In the genomic region with DNA sequence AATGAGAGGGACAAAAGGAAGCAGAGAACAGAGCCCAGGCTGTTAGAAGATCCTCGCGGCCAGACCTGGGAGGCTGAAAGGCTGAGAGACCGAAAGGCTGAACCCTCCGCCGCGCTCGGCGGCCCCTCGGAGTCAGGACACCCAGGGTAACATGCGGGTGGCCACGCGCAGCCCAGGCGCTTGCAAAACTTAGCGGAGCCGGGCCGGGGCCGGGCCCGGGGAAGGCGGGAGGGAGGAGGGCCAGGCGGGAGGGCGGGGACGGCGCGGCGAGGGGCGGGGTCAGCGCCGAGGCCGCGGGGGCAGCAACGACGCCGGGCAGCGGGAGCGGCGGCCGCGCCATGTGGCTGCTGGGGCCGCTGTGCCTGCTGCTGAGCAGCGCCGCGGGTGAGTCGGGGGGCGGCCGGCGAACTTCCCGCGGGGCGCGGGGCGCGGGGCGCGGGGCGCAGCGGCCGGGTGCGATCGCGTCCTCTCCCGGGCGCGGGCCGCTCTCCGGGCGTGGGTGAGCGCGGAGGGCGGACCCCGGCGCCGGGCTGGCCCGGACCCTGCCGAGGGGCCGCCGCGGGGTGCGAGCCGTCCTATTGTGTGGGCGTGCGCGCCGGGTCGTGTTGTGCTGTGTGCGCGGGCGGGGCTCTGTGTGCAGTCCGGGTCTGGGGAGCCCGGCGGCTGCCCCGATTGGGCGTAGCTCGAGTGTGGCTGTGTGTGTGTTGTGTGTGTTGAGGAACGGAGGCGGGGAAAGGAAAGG, we compare ENCODE assay signal across 8 cellular contexts. TPM values are rescaled to one million over a fixed set of nuclear protein-coding genes. Genes with fewer than 3 reads are reported as not detected.
DNase-seq lines count a peak whose midpoint lies in the region; ATAC-seq and TF ChIP-seq lines count a peak whose summit lies in the region.

A gene with protein sequence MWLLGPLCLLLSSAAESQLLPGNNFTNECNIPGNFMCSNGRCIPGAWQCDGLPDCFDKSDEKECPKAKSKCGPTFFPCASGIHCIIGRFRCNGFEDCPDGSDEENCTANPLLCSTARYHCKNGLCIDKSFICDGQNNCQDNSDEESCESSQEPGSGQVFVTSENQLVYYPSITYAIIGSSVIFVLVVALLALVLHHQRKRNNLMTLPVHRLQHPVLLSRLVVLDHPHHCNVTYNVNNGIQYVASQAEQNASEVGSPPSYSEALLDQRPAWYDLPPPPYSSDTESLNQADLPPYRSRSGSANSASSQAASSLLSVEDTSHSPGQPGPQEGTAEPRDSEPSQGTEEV (plus strand): TSS at position 302 of the 742 bp plus-strand sequence. CDS start 37 bp downstream, at position 339.

- peak within 1 kb of the TSS; percentile 93 for H3K9ac ChIP-seq in adipocyte (ENCODE audit: low read length)

- intact Hi-C loops in CD8-positive, alpha-beta T cell (cut with DNase I, micrococcal nuclease), result no loop called here
- intact Hi-C loops in upper lobe of right lung (cut with DNase I), result no loop called here

- CTCF ChIA-PET in CD8-positive, alpha-beta T cell (lab: Charles Lee), result no interaction called here

- H3K36me3 ChIP-seq in CD8-positive, alpha-beta T cell (ENCODE audit: insufficient read depth, low read length), result no peaks in the 10 kb centered on the region
- no peaks in the 10 kb centered on the region for H3K36me3 ChIP-seq in adipocyte (ENCODE audit: control insufficient read depth, insufficient read depth, low read length, severe bottlenecking)
- H3K36me3 ChIP-seq in cardiac muscle cell, result no peaks in the 10 kb centered on the region
- H3K36me3 ChIP-seq in osteoblast (ENCODE audit: insufficient read depth, low read length), result no peaks in the 10 kb centered on the region
- no peaks in the 10 kb centered on the region for H3K36me3 ChIP-seq in upper lobe of right lung

- H3K27me3 ChIP-seq in CD8-positive, alpha-beta T cell (ENCODE audit: insufficient read depth, low read length), result no peaks in the 10 kb centered on the region
- H3K27me3 ChIP-seq in adipocyte (replicated peaks; ENCODE audit: control insufficient read depth, insufficient read depth, low read length), result no peaks in the 10 kb centered on the region
- H3K27me3 ChIP-seq in cardiac muscle cell, result peaks cover 6% of the 10 kb centered on the region
- H3K27me3 ChIP-seq in osteoblast (ENCODE audit: insufficient read depth, low read length), result peaks cover 5% of the 10 kb centered on the region
- no peaks in the 10 kb centered on the region for H3K27me3 ChIP-seq in upper lobe of right lung

- H3K4me3 ChIP-seq in CD8-positive, alpha-beta T cell (ENCODE audit: low read depth, low read length), result peak within 1 kb of the TSS; percentile 6
- peak within 1 kb of the TSS; percentile 95 for H3K4me3 ChIP-seq in adipocyte (ENCODE audit: low read length)
- H3K4me3 ChIP-seq in cardiac muscle cell, result peak within 1 kb of the TSS; percentile 69
- H3K4me3 ChIP-seq in osteoblast (ENCODE audit: insufficient read depth, low read length), result peak within 1 kb of the TSS; percentile 77
- H3K4me3 ChIP-seq in upper lobe of right lung, result peak within 1 kb of the TSS; percentile 57

- peaks cover 36% of the 10 kb centered on the region for H3K79me2 ChIP-seq in osteoblast (ENCODE audit: insufficient read depth, low read length)

- peaks cover 11% of the 10 kb centered on the region for H3K4me1 Mint-ChIP-seq in CD8-positive, alpha-beta T cell (ENCODE audit: low read depth)

- no peak within 1 kb of the TSS for H3K27ac ChIP-seq in CD8-positive, alpha-beta T cell (ENCODE audit: low read depth, low read length)
- H3K27ac ChIP-seq in cardiac muscle cell (peak within 1 kb of the TSS; percentile 68), osteoblast (ENCODE audit: low read depth, low read length) (peak within 1 kb of the TSS; percentile 64), upper lobe of right lung (peak within 1 kb of the TSS; percentile 55)

- no peaks in the 10 kb centered on the region for H3K9me3 ChIP-seq in CD8-positive, alpha-beta T cell (ENCODE audit: low read length)
- H3K9me3 ChIP-seq in adipocyte (ENCODE audit: control insufficient read depth, low read length) (no peaks in the 10 kb centered on the region), cardiac muscle cell (ENCODE audit: low read depth) (no peaks in the 10 kb centered on the region), osteoblast (ENCODE audit: low read depth, low read length) (no peaks in the 10 kb centered on the region), upper lobe of right lung (no peaks in the 10 kb centered on the region)

- H3K9me3 Mint-ChIP-seq in CD8-positive, alpha-beta T cell, result no peaks in the 10 kb centered on the region

- H2AFZ ChIP-seq in osteoblast (ENCODE audit: low read length), result peak within 1 kb of the TSS; percentile 98

- no peak within 1 kb of the TSS for H3K27ac Mint-ChIP-seq in CD8-positive, alpha-beta T cell

- H3K4me2 ChIP-seq in osteoblast (ENCODE audit: insufficient read depth, low read length), result peak within 1 kb of the TSS; percentile 94

- peak in 4 of 7 experiments; percentile 7 to 22 (median 14) for DNase-seq in CD8-positive, alpha-beta T cell
- peak in 73 of 76 experiments; percentile 8 to 85 (median 65) for DNase-seq in HUDEP-2 (lab: John Stamatoyannopoulos, UW; ENCODE audit: unreplicated experiment in 76 of 76)
- peak; percentile 87 for DNase-seq in RKO (ENCODE audit: low spot score)
- DNase-seq in adipocyte (ENCODE audit: low read depth), result peak; percentile 96
- peak; percentile 84 to 93 for DNase-seq in cardiac muscle cell (ENCODE audit: low read depth in 1 of 2, low spot score in 1 of 2)
- DNase-seq in osteoblast (ENCODE audit: insufficient read length, low spot score, missing footprints), result peak; percentile 98
- peak; percentile 89 for DNase-seq in upper lobe of right lung

- H3K27me3 Mint-ChIP-seq in CD8-positive, alpha-beta T cell (ENCODE audit: low read depth), result peaks cover 64% of the 10 kb centered on the region

- peak within 1 kb of the TSS; percentile 77 for H3K4me3 Mint-ChIP-seq in CD8-positive, alpha-beta T cell

- peaks cover 8% of the 10 kb centered on the region for H4K20me1 ChIP-seq in osteoblast (ENCODE audit: insufficient read depth, low read length)

- no peak for TF ChIP-seq CTCF in CD8-positive, alpha-beta T cell (IDR thresholded peaks at IDR 0.05)
- TF ChIP-seq CTCF in cardiac muscle cell (IDR thresholded peaks at IDR 0.05; ENCODE audit: low read depth, low read length), result no peak
- no peak for TF ChIP-seq CTCF in osteoblast (IDR thresholded peaks at IDR 0.05; ENCODE audit: extremely low read depth, low read depth, low read length)
- TF ChIP-seq CTCF in upper lobe of right lung (IDR thresholded peaks at IDR 0.05), result no peak

- H3K4me1 ChIP-seq in CD8-positive, alpha-beta T cell (ENCODE audit: insufficient read depth, low read length), result no peaks in the 10 kb centered on the region
- H3K4me1 ChIP-seq in adipocyte (ENCODE audit: control insufficient read depth, insufficient read depth, low read length) (peaks cover 24% of the 10 kb centered on the region), cardiac muscle cell (ENCODE audit: low read depth) (no peaks in the 10 kb centered on the region), osteoblast (ENCODE audit: insufficient read depth, low read length) (peaks cover 12% of the 10 kb centered on the region), upper lobe of right lung (peaks cover 11% of the 10 kb centered on the region)

- POLR2A ChIA-PET in CD8-positive, alpha-beta T cell (lab: Charles Lee), result no interaction called here

- no peaks in the 10 kb centered on the region for H3K36me3 Mint-ChIP-seq in CD8-positive, alpha-beta T cell

- no peak for ATAC-seq in CD8-positive, alpha-beta T cell
- ATAC-seq in GM21360 (IDR thresholded peaks at IDR 0.05; ENCODE audit: unreplicated experiment), result peak; percentile 73
- ATAC-seq in upper lobe of right lung, result peak; percentile 94

RNA-seq across cellular contexts. Expression of the gene that starts here (rescaled TPM):
- not detected for total RNA-seq in CD8-positive, alpha-beta T cell
- 6.2 and 12.3 TPM in 2 replicates for total RNA-seq in cardiac muscle cell
- polyA plus RNA-seq in cardiac muscle cell, result 7.2 and 9.5 TPM in 2 replicates
- 8.5 and 10.5 TPM in 2 replicates for total RNA-seq in osteoblast
- total RNA-seq in upper lobe of right lung, result 7.9 TPM

Comparison
In these comparisons a context has a peak if more than half of its experiments do, and no peak if none do; other contexts are left out.
1. Peak in DNase-seq and H3K4me3 ChIP-seq in CD8-positive, alpha-beta T cell; RNA of the gene not detected or under 1 TPM.
2. DNase-seq: peak in every context shown above with its lines; median percentile 98 in osteoblast; 96 in adipocyte; 89 in upper lobe of right lung; 88 in cardiac muscle cell; 87 in RKO; 65 in HUDEP-2; 14 in CD8-positive, alpha-beta T cell.
3. H3K4me3 ChIP-seq: peak in every context shown above with its lines; median percentile 95 in adipocyte; 77 in osteoblast; 69 in cardiac muscle cell; 57 in upper lobe of right lung; 6 in CD8-positive, alpha-beta T cell.